ENCODE assay signal across 1 cellular context in the genomic region with DNA sequence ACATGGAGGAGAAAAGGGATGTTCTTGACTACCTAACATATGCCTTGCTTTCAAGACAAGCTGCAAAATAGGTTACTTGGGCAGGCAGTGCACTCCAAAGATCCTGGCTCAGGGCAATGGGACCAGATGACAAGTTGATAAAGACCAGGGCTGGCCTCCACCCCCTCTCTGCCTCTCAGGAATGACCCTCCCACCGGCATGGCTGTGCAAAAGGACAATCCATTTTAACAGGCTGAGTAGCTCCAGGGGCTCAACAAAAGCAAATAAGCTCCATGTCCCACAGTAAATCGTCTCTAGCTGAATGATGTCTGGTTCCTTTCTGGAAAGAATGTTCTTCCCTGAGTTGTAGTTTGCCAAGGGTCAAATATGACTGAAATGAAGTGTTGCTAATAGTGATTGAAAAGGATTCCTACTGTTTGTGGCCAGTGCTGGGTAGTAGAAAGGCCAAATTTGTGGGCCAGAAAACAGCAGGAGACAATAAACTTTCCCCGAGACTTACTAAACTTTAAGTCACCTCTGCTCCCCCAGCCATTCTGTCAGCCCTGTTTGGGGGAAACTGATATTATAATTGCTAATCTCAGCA.
TF ChIP-seq lines count a peak whose summit lies in the region.

No MANE protein-coding gene starts in this region.

TF ChIP-seq in GM23338, 12 proteins besides CTCF, POLR2A, EP300 and RAD21:
- TF ChIP-seq EZH2phosphoT487 (IDR thresholded peaks at IDR 0.05; ENCODE audit: unreplicated experiment) (no peak), JUNB (IDR thresholded peaks at IDR 0.05; ENCODE audit: unreplicated experiment) (no peak), NANOG (IDR thresholded peaks at IDR 0.05; ENCODE audit: borderline replicate concordance) (no peak), ZNF114 (CRISPR knock-in tag; IDR thresholded peaks at IDR 0.05) (no peak), CREB1 (CRISPR knock-in tag; IDR thresholded peaks at IDR 0.05; ENCODE audit: low read depth) (no peak), STAT1 (IDR thresholded peaks at IDR 0.05; ENCODE audit: unreplicated experiment) (no peak), POLR2AphosphoS5 (IDR thresholded peaks at IDR 0.05; ENCODE audit: low read depth) (no peak), EZH2 (IDR thresholded peaks at IDR 0.05; ENCODE audit: low read depth, unreplicated experiment) (no peak)
- TF ChIP-seq, protein P1, sequence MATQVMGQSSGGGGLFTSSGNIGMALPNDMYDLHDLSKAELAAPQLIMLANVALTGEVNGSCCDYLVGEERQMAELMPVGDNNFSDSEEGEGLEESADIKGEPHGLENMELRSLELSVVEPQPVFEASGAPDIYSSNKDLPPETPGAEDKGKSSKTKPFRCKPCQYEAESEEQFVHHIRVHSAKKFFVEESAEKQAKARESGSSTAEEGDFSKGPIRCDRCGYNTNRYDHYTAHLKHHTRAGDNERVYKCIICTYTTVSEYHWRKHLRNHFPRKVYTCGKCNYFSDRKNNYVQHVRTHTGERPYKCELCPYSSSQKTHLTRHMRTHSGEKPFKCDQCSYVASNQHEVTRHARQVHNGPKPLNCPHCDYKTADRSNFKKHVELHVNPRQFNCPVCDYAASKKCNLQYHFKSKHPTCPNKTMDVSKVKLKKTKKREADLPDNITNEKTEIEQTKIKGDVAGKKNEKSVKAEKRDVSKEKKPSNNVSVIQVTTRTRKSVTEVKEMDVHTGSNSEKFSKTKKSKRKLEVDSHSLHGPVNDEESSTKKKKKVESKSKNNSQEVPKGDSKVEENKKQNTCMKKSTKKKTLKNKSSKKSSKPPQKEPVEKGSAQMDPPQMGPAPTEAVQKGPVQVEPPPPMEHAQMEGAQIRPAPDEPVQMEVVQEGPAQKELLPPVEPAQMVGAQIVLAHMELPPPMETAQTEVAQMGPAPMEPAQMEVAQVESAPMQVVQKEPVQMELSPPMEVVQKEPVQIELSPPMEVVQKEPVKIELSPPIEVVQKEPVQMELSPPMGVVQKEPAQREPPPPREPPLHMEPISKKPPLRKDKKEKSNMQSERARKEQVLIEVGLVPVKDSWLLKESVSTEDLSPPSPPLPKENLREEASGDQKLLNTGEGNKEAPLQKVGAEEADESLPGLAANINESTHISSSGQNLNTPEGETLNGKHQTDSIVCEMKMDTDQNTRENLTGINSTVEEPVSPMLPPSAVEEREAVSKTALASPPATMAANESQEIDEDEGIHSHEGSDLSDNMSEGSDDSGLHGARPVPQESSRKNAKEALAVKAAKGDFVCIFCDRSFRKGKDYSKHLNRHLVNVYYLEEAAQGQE (IDR thresholded peaks at IDR 0.05; ENCODE audit: unreplicated experiment): no peak
- TF ChIP-seq, protein P2, sequence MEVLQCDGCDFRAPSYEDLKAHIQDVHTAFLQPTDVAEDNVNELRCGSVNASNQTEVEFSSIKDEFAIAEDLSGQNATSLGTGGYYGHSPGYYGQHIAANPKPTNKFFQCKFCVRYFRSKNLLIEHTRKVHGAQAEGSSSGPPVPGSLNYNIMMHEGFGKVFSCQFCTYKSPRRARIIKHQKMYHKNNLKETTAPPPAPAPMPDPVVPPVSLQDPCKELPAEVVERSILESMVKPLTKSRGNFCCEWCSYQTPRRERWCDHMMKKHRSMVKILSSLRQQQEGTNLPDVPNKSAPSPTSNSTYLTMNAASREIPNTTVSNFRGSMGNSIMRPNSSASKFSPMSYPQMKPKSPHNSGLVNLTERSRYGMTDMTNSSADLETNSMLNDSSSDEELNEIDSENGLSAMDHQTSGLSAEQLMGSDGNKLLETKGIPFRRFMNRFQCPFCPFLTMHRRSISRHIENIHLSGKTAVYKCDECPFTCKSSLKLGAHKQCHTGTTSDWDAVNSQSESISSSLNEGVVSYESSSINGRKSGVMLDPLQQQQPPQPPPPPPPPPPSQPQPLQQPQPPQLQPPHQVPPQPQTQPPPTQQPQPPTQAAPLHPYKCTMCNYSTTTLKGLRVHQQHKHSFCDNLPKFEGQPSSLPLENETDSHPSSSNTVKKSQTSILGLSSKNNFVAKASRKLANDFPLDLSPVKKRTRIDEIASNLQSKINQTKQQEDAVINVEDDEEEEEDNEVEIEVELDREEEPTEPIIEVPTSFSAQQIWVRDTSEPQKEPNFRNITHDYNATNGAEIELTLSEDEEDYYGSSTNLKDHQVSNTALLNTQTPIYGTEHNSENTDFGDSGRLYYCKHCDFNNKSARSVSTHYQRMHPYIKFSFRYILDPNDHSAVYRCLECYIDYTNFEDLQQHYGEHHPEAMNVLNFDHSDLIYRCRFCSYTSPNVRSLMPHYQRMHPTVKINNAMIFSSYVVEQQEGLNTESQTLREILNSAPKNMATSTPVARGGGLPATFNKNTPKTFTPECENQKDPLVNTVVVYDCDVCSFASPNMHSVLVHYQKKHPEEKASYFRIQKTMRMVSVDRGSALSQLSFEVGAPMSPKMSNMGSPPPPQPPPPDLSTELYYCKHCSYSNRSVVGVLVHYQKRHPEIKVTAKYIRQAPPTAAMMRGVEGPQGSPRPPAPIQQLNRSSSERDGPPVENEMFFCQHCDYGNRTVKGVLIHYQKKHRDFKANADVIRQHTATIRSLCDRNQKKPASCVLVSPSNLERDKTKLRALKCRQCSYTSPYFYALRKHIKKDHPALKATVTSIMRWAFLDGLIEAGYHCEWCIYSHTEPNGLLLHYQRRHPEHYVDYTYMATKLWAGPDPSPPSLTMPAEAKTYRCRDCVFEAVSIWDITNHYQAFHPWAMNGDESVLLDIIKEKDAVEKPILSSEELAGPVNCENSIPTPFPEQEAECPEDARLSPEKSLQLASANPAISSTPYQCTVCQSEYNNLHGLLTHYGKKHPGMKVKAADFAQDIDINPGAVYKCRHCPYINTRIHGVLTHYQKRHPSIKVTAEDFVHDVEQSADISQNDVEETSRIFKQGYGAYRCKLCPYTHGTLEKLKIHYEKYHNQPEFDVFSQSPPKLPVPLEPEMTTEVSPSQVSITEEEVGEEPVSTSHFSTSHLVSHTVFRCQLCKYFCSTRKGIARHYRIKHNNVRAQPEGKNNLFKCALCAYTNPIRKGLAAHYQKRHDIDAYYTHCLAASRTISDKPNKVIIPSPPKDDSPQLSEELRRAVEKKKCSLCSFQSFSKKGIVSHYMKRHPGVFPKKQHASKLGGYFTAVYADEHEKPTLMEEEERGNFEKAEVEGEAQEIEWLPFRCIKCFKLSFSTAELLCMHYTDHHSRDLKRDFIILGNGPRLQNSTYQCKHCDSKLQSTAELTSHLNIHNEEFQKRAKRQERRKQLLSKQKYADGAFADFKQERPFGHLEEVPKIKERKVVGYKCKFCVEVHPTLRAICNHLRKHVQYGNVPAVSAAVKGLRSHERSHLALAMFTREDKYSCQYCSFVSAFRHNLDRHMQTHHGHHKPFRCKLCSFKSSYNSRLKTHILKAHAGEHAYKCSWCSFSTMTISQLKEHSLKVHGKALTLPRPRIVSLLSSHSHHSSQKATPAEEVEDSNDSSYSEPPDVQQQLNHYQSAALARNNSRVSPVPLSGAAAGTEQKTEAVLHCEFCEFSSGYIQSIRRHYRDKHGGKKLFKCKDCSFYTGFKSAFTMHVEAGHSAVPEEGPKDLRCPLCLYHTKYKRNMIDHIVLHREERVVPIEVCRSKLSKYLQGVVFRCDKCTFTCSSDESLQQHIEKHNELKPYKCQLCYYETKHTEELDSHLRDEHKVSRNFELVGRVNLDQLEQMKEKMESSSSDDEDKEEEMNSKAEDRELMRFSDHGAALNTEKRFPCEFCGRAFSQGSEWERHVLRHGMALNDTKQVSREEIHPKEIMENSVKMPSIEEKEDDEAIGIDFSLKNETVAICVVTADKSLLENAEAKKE (CRISPR knock-in tag; IDR thresholded peaks at IDR 0.05): no peak
TF ChIP-seq in GM23338: peak in this region for 0.
